ENCODE assay signal across 23 cellular contexts in genomic region chrX:119073200-119073905, GRCh38. TPM values are rescaled to one million over a fixed set of nuclear protein-coding genes. Genes with fewer than 3 reads are reported as not detected.
DNase-seq lines count a peak whose midpoint lies in the region; ATAC-seq and TF ChIP-seq lines count a peak whose summit lies in the region.
"Had no signal": no experiment of that assay in that cellular context is flagged by ENCODE, and none has a peak within 500 bp of the region (broad histone marks: within the 10 kb centered on the region; RNA-seq: fewer than 3 reads in every experiment).

No MANE protein-coding gene starts in this region.

- ATAC-seq in GM21381 (IDR thresholded peaks at IDR 0.05; ENCODE audit: unreplicated experiment) = no peak
- ATAC-seq: A549, GM12878 had no signal

- H3K27me3 Mint-ChIP-seq in osteocyte (ENCODE audit: unreplicated experiment) = no peaks in the 10 kb centered on the region
- H3K27me3 Mint-ChIP-seq: CD4-positive, CD25-positive, alpha-beta regulatory T cell had no signal

- no peaks in the 10 kb centered on the region for H3K36me3 Mint-ChIP-seq in osteocyte (ENCODE audit: unreplicated experiment)
- H3K36me3 Mint-ChIP-seq: CD14-positive monocyte; CD4-positive, alpha-beta memory T cell; CD4-positive, CD25-positive, alpha-beta regulatory T cell; CD8-positive, alpha-beta memory T cell had no signal

- DNase-seq in activated gamma-delta T cell (lab: John Stamatoyannopoulos, UW) (peak; percentile 9), activated gamma-delta T cell treated with Interleukin-2 at 50 U/mL for 16 hours (no peak), osteocyte (ENCODE audit: extremely low spot score, unreplicated experiment) (peak; percentile 79), C1 segment of cervical spinal cord (lab: John Stamatoyannopoulos, UW) (no peak)
- DNase-seq: AML-193; CD4-positive, alpha-beta memory T cell; CD4-positive, CD25-positive, alpha-beta regulatory T cell; CD8-positive, alpha-beta memory T cell; COR-L47; DMS 273 treated with DMSO at 0.1 percent for 48 hours; DMS153; DMS79; DND-41; EL; GDM1 had no signal

- no peaks in the 10 kb centered on the region for H3K4me1 Mint-ChIP-seq in osteocyte (ENCODE audit: unreplicated experiment)
- H3K4me1 Mint-ChIP-seq: CD4-positive, alpha-beta memory T cell; CD4-positive, CD25-positive, alpha-beta regulatory T cell; CD8-positive, alpha-beta memory T cell had no signal

- TF ChIP-seq CTCF in osteocyte (IDR thresholded peaks at IDR 0.05) = no peak

- peaks cover 6% of the 10 kb centered on the region for H3K9me3 Mint-ChIP-seq in osteocyte (ENCODE audit: unreplicated experiment)
- H3K9me3 Mint-ChIP-seq: CD14-positive monocyte; CD4-positive, CD25-positive, alpha-beta regulatory T cell had no signal

- no peak overlapping the region for H3K4me3 Mint-ChIP-seq in osteocyte (ENCODE audit: unreplicated experiment)
- H3K4me3 Mint-ChIP-seq: B cell; CD14-positive monocyte; CD4-positive, alpha-beta memory T cell; CD4-positive, CD25-positive, alpha-beta regulatory T cell; CD8-positive, alpha-beta memory T cell had no signal

- no peak overlapping the region for H3K27ac Mint-ChIP-seq in osteocyte (ENCODE audit: unreplicated experiment)
- H3K27ac Mint-ChIP-seq: B cell; CD14-positive monocyte; CD4-positive, alpha-beta memory T cell; CD4-positive, CD25-positive, alpha-beta regulatory T cell; CD8-positive, alpha-beta memory T cell had no signal

RNA-seq across cellular contexts. Expression of gene CT47C1, which starts 0.6 kb away (rescaled TPM):
- total RNA-seq in osteocyte = not detected in 2 replicates
- total RNA-seq: A172; B cell; CD4-positive, alpha-beta memory T cell; CD4-positive, CD25-positive, alpha-beta regulatory T cell; CD8-positive, alpha-beta memory T cell; Daoy; G401; GM12878 had no signal

RNA-seq across cellular contexts. Expression of gene KIAA1210, which starts 54.3 kb away (rescaled TPM):
- total RNA-seq in osteocyte = not detected in 2 replicates
- total RNA-seq: A172; B cell; CD4-positive, alpha-beta memory T cell; CD4-positive, CD25-positive, alpha-beta regulatory T cell; CD8-positive, alpha-beta memory T cell; Daoy; G401; GM12878 had no signal

Comparison
In these comparisons a context has a peak if more than half of its experiments do, and no peak if none do; other contexts are left out.
1. DNase-seq: peak in activated gamma-delta T cell (single experiment) and osteocyte (single experiment); none in activated gamma-delta T cell treated with Interleukin-2 at 50 U/mL for 16 hours (single experiment) and C1 segment of cervical spinal cord (0 of 14).